Comparison of ENCODE assay signal across 33 cellular contexts in the genomic region with DNA sequence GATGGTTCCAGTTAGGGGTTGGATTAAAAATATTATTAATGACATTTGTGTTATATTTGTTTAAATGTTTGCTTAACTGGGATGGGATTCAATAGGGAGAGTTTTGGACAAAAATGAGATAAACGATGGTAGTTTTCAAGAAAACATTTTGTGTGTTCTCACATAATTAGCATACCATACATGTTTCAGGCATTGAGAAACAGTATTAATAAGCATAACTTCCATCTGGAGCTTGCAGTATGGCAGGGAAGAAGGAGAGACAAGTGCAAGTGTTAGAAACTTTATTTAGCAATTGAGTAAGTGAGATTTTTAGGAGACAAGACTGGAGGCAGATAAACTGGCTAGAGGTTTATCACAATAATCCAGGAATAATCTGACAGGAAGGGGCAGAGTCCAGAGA.
"Had no signal": no experiment of that assay in that cellular context is flagged by ENCODE, and none has a peak within 500 bp of the region (broad histone marks: within the 10 kb centered on the region; RNA-seq: fewer than 3 reads in every experiment).

No MANE protein-coding gene starts in this region.

- DNase-seq: activated CD4-positive, alpha-beta memory T cell treated with anti-CD3 and anti-CD28 coated beads, Interleukin-2, amount 10 ng/mL, durations not matched to agents 7 days and 5 days; activated CD4-positive, alpha-beta T cell treated with anti-CD3 and anti-CD28 coated beads for 1 hour; activated CD4-positive, alpha-beta T cell treated with anti-CD3 and anti-CD28 coated beads, Interleukin-2, amount 10 ng/mL, durations not matched to agents 7 days and 5 days; activated CD8-positive, alpha-beta memory T cell treated with anti-CD3 and anti-CD28 coated beads, Interleukin-2, amount 50 U/mL, for 48 hours; activated gamma-delta T cell treated with Interleukin-2 at 50 U/mL for 16 hours; activated naive CD4-positive, alpha-beta T cell treated with anti-CD3 and anti-CD28 coated beads, Interleukin-2, amount 50 U/mL, for 16 hours; activated T-cell treated with anti-CD3 and anti-CD28 coated beads, Interleukin-2, amount 50 U/mL, for 4 hours; cerebellar nuclear complex; dorsolateral prefrontal cortex; effector memory CD8-positive, alpha-beta T cell; erythroblast; glutamatergic neuron; islet precursor cell; left ventricle myocardium inferior; naive thymus-derived CD8-positive, alpha-beta T cell; nucleus accumbens; pancreas; retina; sigmoid colon; stimulated activated CD4-positive, alpha-beta T cell treated with anti-CD3 and anti-CD28 coated beads, Interleukin-1b, Interleukin-23, amount 100 ng/mL, for 48 hours; stimulated activated CD4-positive, alpha-beta T cell treated with anti-CD3 and anti-CD28 coated beads, Interleukin-4, amount 100 ng/mL, for 4 hours; stimulated activated CD8-positive, alpha-beta memory T cell treated with anti-CD3 and anti-CD28 coated beads, Interleukin-4, amount 100 ng/mL, for 48 hours; stimulated activated naive CD8-positive, alpha-beta T cell treated with anti-CD3 and anti-CD28 coated beads, Interleukin-15, amount 100 ng/mL, for 72 hours; substantia nigra; T-helper 17 cell; T1000; WERI-Rb-1 had no signal

- FAIRE-seq: pancreas had no signal

- H3K4me3 ChIP-seq: coronary artery, dorsolateral prefrontal cortex, hepatocyte, left ventricle myocardium inferior, lung, pancreas, prostate gland, sigmoid colon, smooth muscle cell, vagina had no signal

- H3K79me2 ChIP-seq: hepatocyte had no signal

- H3K36me3 ChIP-seq: left ventricle myocardium inferior, pancreas, prostate gland, sigmoid colon, vagina, WERI-Rb-1 had no signal

- H3K27ac ChIP-seq: coronary artery, dorsolateral prefrontal cortex, hepatocyte, left ventricle myocardium inferior, pancreas, prostate gland, sigmoid colon, vagina, WERI-Rb-1 had no signal

- H3K27me3 ChIP-seq: hepatocyte, pancreas, sigmoid colon, vagina had no signal

- H3K9me3 ChIP-seq: left ventricle myocardium inferior, pancreas, prostate gland, sigmoid colon, vagina had no signal

- H2AFZ ChIP-seq: hepatocyte had no signal

- H3K4me1 ChIP-seq: left ventricle myocardium inferior, pancreas, prostate gland, sigmoid colon, vagina had no signal

- H3K4me2 ChIP-seq: hepatocyte, smooth muscle cell had no signal
